ENCODE assay signal across 7 cellular contexts in the genomic region with DNA sequence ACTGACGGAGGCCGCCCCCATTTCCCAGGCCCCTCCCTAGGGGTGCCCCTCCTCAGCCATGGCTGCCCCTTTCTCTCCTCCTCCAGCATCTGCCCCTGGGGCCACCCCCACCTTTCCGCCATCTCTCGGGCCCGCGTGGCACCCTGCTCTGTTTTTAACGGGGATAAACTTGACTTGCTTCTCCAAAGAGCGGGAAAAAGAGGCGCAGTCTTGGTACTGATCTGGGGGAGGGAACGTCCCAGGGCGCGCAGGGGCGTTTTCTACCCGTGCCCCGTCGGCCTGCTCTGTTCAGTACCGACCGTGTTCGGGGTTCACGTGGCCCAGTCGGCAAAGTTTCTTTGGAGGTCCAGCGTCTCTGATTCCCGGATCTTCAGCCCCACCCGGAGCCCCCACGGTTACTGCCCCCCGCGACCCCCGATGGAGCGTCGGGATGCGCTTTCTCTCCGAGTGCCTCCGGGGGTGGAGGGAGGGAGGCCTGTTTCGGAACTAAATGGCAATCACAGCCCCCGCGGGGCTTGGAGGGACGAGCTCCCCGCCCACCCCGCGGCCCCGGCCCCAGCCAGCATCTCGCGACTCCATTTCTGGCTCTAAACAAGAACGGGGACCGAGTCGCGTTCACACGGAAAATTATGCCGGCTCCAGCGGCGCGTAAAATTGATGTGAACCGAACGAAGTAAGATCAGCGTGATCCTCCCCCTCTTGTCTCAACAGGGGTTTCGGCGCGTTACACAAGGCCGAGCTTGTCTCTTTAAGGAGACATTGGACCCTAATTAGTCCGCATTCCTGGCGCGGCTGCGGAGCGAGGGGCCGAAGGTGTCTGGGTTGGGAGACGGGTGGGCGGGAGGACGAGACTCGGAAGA. TPM values are rescaled to one million over a fixed set of nuclear protein-coding genes. Genes with fewer than 3 reads are reported as not detected.
DNase-seq lines count a peak whose midpoint lies in the region; TF ChIP-seq lines count a peak whose summit lies in the region.

No MANE protein-coding gene starts in this region.

- TF ChIP-seq CTCF in GM13977 (IDR thresholded peaks at IDR 0.05; ENCODE audit: extremely low read depth, insufficient read depth, missing control alignments) (no peak), osteoblast (IDR thresholded peaks at IDR 0.05; ENCODE audit: extremely low read depth, low read depth, low read length) (no peak)

- H3K4me3 ChIP-seq in osteoblast (ENCODE audit: insufficient read depth, low read length) = peak overlapping the region; percentile 84

- peak overlapping the region; percentile 98 for H2AFZ ChIP-seq in osteoblast (ENCODE audit: low read length)

- no peaks in the 10 kb centered on the region for H3K36me3 ChIP-seq in osteoblast (ENCODE audit: insufficient read depth, low read length)

- no peaks in the 10 kb centered on the region for H4K20me1 ChIP-seq in osteoblast (ENCODE audit: insufficient read depth, low read length)

- H3K4me1 ChIP-seq in osteoblast (ENCODE audit: insufficient read depth, low read length) = peaks cover 16% of the 10 kb centered on the region

- no peaks in the 10 kb centered on the region for H3K9me3 ChIP-seq in osteoblast (ENCODE audit: low read depth, low read length)

- DNase-seq in GM13977 (ENCODE audit: low spot score) (peak; percentile 33), NCI-H2227 treated with DMSO at 0.1 percent for 48 hours (lab: John Stamatoyannopoulos, UW) (peak; percentile 83), germinal center (ENCODE audit: low spot score) (peak; percentile 40), osteoblast (ENCODE audit: insufficient read length, low spot score, missing footprints) (peak; percentile 92), T-helper 9 cell (no peak), kidney glomerular epithelial cell (lab: John Stamatoyannopoulos, UW) (no peak)
- peak; percentile 15 for DNase-seq in activated T-helper 9 cell treated with anti-CD3 and anti-CD28 coated beads, Interleukin-2, amount 50 U/mL, for 16 hours (ENCODE audit: low read depth)

- H3K79me2 ChIP-seq in osteoblast (ENCODE audit: insufficient read depth, low read length) = peaks cover 30% of the 10 kb centered on the region

- H3K27ac ChIP-seq in osteoblast (ENCODE audit: low read depth, low read length) = peak overlapping the region; percentile 82

- no peaks in the 10 kb centered on the region for H3K27me3 ChIP-seq in osteoblast (ENCODE audit: insufficient read depth, low read length)

- in situ Hi-C loops in GM13977 (cut with MboI; ENCODE audit: low pct_unique_long_range_greater_than_20kb, low sequenced_read_pairs, unreplicated experiment) = loop anchor here (25.0 kb wide), 1 partner anchor 558 kb away; no protein-coding TSS in a partner anchor

- peak overlapping the region; percentile 90 for H3K4me2 ChIP-seq in osteoblast (ENCODE audit: insufficient read depth, low read length)

RNA-seq across cellular contexts. Expression of gene TLE4, which starts 1.1 kb away (rescaled TPM):
- total RNA-seq in osteoblast = 49.2 and 62.2 TPM in 2 replicates

Comparison
In these comparisons a context has a peak if more than half of its experiments do, and no peak if none do; other contexts are left out.
1. DNase-seq: peak in GM13977 (single experiment), NCI-H2227 treated with DMSO at 0.1 percent for 48 hours (single experiment), activated T-helper 9 cell treated with anti-CD3 and anti-CD28 coated beads, Interleukin-2, amount 50 U/mL, for 16 hours (single experiment), germinal center (single experiment) and osteoblast (single experiment); none in T-helper 9 cell (single experiment) and kidney glomerular epithelial cell (single experiment).